In genomic region chr6:4021133-4021861, GRCh38 we compare ENCODE assay signal across 1 cellular context.
A peak's percentile ranks its signal among the peaks of the same experiment; 100 is the strongest.
TF ChIP-seq lines count a peak whose summit lies in the region.

No MANE protein-coding gene starts in this region.

TF ChIP-seq in HepG2, 621 proteins besides CTCF, POLR2A, EP300 and RAD21 (continued from another document and continues in another):
- TF ChIP-seq, protein P1, sequence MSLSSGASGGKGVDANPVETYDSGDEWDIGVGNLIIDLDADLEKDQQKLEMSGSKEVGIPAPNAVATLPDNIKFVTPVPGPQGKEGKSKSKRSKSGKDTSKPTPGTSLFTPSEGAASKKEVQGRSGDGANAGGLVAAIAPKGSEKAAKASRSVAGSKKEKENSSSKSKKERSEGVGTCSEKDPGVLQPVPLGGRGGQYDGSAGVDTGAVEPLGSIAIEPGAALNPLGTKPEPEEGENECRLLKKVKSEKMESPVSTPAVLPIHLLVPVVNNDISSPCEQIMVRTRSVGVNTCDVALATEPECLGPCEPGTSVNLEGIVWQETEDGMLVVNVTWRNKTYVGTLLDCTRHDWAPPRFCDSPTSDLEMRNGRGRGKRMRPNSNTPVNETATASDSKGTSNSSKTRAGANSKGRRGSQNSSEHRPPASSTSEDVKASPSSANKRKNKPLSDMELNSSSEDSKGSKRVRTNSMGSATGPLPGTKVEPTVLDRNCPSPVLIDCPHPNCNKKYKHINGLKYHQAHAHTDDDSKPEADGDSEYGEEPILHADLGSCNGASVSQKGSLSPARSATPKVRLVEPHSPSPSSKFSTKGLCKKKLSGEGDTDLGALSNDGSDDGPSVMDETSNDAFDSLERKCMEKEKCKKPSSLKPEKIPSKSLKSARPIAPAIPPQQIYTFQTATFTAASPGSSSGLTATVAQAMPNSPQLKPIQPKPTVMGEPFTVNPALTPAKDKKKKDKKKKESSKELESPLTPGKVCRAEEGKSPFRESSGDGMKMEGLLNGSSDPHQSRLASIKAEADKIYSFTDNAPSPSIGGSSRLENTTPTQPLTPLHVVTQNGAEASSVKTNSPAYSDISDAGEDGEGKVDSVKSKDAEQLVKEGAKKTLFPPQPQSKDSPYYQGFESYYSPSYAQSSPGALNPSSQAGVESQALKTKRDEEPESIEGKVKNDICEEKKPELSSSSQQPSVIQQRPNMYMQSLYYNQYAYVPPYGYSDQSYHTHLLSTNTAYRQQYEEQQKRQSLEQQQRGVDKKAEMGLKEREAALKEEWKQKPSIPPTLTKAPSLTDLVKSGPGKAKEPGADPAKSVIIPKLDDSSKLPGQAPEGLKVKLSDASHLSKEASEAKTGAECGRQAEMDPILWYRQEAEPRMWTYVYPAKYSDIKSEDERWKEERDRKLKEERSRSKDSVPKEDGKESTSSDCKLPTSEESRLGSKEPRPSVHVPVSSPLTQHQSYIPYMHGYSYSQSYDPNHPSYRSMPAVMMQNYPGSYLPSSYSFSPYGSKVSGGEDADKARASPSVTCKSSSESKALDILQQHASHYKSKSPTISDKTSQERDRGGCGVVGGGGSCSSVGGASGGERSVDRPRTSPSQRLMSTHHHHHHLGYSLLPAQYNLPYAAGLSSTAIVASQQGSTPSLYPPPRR (CRISPR knock-in tag; IDR thresholded peaks at IDR 0.05; ENCODE audit: borderline replicate concordance), result peak; percentile 53; the same call in 1 of the 2 replicates
- TF ChIP-seq, protein P2, sequence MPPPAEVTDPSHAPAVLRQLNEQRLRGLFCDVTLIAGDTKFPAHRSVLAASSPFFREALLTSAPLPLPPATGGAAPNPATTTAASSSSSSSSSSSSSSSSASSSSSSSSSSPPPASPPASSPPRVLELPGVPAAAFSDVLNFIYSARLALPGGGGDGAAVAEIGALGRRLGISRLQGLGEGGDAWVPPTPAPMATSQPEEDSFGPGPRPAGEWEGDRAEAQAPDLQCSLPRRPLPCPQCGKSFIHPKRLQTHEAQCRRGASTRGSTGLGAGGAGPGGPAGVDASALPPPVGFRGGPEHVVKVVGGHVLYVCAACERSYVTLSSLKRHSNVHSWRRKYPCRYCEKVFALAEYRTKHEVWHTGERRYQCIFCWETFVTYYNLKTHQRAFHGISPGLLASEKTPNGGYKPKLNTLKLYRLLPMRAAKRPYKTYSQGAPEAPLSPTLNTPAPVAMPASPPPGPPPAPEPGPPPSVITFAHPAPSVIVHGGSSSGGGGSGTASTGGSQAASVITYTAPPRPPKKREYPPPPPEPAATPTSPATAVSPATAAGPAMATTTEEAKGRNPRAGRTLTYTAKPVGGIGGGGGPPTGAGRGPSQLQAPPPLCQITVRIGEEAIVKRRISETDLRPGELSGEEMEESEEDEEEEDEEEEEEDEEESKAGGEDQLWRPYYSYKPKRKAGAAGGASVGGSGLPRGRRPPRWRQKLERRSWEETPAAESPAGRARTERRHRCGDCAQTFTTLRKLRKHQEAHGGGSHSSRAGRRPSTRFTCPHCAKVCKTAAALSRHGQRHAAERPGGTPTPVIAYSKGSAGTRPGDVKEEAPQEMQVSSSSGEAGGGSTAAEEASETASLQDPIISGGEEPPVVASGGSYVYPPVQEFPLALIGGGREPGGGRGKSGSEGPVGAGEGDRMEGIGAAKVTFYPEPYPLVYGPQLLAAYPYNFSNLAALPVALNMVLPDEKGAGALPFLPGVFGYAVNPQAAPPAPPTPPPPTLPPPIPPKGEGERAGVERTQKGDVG (CRISPR knock-in tag; IDR thresholded peaks at IDR 0.05; ENCODE audit: borderline replicate concordance), result no peak
- TF ChIP-seq ZNF143 (CRISPR knock-in tag; IDR thresholded peaks at IDR 0.05) (peak; percentile 47), MED1 (CRISPR knock-in tag; IDR thresholded peaks at IDR 0.05) (peak; percentile 82), PTBP1 (IDR thresholded peaks at IDR 0.05; ENCODE audit: low read depth, low read length, poor library complexity, severe bottlenecking) (peak; percentile 63), GTF3A (CRISPR knock-in tag; conservative IDR thresholded peaks at IDR 0.05) (no peak), FIP1L1 (IDR thresholded peaks at IDR 0.05; ENCODE audit: borderline replicate concordance, insufficient read depth, low read depth, low read length) (0 out of 2 replicates have a peak, but pooled peaks have one; percentile 61), TGIF2 (CRISPR knock-in tag; IDR thresholded peaks at IDR 0.05) (peak; percentile 85), POGZ (CRISPR knock-in tag; IDR thresholded peaks at IDR 0.05) (peak; percentile 87), FOXM1 (CRISPR knock-in tag; IDR thresholded peaks at IDR 0.05) (0 out of 2 replicates have a peak, but pooled peaks have one; percentile 24), ZNF414 (CRISPR knock-in tag; IDR thresholded peaks at IDR 0.05) (peak; percentile 54; the same call in 1 of the 2 replicates), ZNF607 (CRISPR knock-in tag; IDR thresholded peaks at IDR 0.05; ENCODE audit: borderline replicate concordance) (peak; percentile 80; the same call in 1 of the 2 replicates), BORCS8-MEF2B (CRISPR knock-in tag; IDR thresholded peaks at IDR 0.05) (peak; percentile 95), TBL1XR1 (IDR thresholded peaks at IDR 0.05; ENCODE audit: borderline replicate concordance, low read length, partially characterized antibody) (peak; percentile 38), ZBTB2 (CRISPR knock-in tag; IDR thresholded peaks at IDR 0.05; ENCODE audit: low read depth) (peak; percentile 90), MYC (CRISPR knock-in tag; IDR thresholded peaks at IDR 0.05; ENCODE audit: borderline replicate concordance) (peak; percentile 77; the same call in 1 of the 2 replicates), TSC22D2 (CRISPR knock-in tag; IDR thresholded peaks at IDR 0.05; ENCODE audit: borderline replicate concordance) (no peak), ZFY (CRISPR knock-in tag; IDR thresholded peaks at IDR 0.05) (peak; percentile 96), NR3C1 (CRISPR knock-in tag; IDR thresholded peaks at IDR 0.05) (no peak), ZNF468 (CRISPR knock-in tag; IDR thresholded peaks at IDR 0.05) (no peak; the same call in none of the 2 replicates), ZNF629 (CRISPR knock-in tag; conservative IDR thresholded peaks at IDR 0.05) (0 out of 2 replicates have a peak, but pooled peaks have one; percentile 45), ZBTB43 (CRISPR knock-in tag; conservative IDR thresholded peaks at IDR 0.05) (0 out of 2 replicates have a peak, but pooled peaks have one; percentile 61), ZNF326 (CRISPR knock-in tag; IDR thresholded peaks at IDR 0.05; ENCODE audit: borderline replicate concordance) (no peak), ZNF552 (CRISPR knock-in tag; IDR thresholded peaks at IDR 0.05; ENCODE audit: borderline replicate concordance) (no peak), SCMH1 (CRISPR knock-in tag; IDR thresholded peaks at IDR 0.05; ENCODE audit: borderline replicate concordance) (no peak), ZNF235 (CRISPR knock-in tag; IDR thresholded peaks at IDR 0.05; ENCODE audit: borderline replicate concordance) (peak; percentile 90; the same call in 1 of the 2 replicates), DDIT3 (CRISPR knock-in tag; IDR thresholded peaks at IDR 0.05) (no peak; the same call in 1 of the 2 replicates), MXD3 (CRISPR knock-in tag; IDR thresholded peaks at IDR 0.05) (peak; percentile 49), FOXK2 (IDR thresholded peaks at IDR 0.05) (no peak), RFXAP (CRISPR knock-in tag; IDR thresholded peaks at IDR 0.05; ENCODE audit: borderline replicate concordance) (0 out of 2 replicates have a peak, but pooled peaks have one; percentile 63), MEIS1 (CRISPR knock-in tag; IDR thresholded peaks at IDR 0.05; ENCODE audit: borderline replicate concordance) (peak; percentile 62; the same call in 1 of the 2 replicates)
- TF ChIP-seq, protein P3, sequence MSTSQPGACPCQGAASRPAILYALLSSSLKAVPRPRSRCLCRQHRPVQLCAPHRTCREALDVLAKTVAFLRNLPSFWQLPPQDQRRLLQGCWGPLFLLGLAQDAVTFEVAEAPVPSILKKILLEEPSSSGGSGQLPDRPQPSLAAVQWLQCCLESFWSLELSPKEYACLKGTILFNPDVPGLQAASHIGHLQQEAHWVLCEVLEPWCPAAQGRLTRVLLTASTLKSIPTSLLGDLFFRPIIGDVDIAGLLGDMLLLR (CRISPR knock-in tag; IDR thresholded peaks at IDR 0.05), result peak; percentile 28; the same call in 1 of the 2 replicates
- TF ChIP-seq, protein P4, sequence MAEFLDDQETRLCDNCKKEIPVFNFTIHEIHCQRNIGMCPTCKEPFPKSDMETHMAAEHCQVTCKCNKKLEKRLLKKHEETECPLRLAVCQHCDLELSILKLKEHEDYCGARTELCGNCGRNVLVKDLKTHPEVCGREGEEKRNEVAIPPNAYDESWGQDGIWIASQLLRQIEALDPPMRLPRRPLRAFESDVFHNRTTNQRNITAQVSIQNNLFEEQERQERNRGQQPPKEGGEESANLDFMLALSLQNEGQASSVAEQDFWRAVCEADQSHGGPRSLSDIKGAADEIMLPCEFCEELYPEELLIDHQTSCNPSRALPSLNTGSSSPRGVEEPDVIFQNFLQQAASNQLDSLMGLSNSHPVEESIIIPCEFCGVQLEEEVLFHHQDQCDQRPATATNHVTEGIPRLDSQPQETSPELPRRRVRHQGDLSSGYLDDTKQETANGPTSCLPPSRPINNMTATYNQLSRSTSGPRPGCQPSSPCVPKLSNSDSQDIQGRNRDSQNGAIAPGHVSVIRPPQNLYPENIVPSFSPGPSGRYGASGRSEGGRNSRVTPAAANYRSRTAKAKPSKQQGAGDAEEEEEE (CRISPR knock-in tag; IDR thresholded peaks at IDR 0.05; ENCODE audit: borderline replicate concordance), result 0 out of 2 replicates have a peak, but pooled peaks have one; percentile 44
- TF ChIP-seq, protein P5, sequence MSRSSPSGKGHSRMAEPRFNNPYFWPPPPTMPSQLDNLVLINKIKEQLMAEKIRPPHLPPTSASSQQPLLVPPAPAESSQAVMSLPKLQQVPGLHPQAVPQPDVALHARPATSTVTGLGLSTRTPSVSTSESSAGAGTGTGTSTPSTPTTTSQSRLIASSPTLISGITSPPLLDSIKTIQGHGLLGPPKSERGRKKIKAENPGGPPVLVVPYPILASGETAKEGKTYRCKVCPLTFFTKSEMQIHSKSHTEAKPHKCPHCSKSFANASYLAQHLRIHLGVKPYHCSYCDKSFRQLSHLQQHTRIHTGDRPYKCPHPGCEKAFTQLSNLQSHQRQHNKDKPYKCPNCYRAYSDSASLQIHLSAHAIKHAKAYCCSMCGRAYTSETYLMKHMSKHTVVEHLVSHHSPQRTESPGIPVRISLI (CRISPR knock-in tag; IDR thresholded peaks at IDR 0.05; ENCODE audit: borderline replicate concordance), result peak; percentile 33; the same call in 1 of the 2 replicates
- TF ChIP-seq, protein P6, sequence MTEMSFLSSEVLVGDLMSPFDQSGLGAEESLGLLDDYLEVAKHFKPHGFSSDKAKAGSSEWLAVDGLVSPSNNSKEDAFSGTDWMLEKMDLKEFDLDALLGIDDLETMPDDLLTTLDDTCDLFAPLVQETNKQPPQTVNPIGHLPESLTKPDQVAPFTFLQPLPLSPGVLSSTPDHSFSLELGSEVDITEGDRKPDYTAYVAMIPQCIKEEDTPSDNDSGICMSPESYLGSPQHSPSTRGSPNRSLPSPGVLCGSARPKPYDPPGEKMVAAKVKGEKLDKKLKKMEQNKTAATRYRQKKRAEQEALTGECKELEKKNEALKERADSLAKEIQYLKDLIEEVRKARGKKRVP (CRISPR knock-in tag; IDR thresholded peaks at IDR 0.05), result peak in 1 of 2 experiments; percentile 82; a peak in 2 of 4 replicates
- TF ChIP-seq, protein P7, sequence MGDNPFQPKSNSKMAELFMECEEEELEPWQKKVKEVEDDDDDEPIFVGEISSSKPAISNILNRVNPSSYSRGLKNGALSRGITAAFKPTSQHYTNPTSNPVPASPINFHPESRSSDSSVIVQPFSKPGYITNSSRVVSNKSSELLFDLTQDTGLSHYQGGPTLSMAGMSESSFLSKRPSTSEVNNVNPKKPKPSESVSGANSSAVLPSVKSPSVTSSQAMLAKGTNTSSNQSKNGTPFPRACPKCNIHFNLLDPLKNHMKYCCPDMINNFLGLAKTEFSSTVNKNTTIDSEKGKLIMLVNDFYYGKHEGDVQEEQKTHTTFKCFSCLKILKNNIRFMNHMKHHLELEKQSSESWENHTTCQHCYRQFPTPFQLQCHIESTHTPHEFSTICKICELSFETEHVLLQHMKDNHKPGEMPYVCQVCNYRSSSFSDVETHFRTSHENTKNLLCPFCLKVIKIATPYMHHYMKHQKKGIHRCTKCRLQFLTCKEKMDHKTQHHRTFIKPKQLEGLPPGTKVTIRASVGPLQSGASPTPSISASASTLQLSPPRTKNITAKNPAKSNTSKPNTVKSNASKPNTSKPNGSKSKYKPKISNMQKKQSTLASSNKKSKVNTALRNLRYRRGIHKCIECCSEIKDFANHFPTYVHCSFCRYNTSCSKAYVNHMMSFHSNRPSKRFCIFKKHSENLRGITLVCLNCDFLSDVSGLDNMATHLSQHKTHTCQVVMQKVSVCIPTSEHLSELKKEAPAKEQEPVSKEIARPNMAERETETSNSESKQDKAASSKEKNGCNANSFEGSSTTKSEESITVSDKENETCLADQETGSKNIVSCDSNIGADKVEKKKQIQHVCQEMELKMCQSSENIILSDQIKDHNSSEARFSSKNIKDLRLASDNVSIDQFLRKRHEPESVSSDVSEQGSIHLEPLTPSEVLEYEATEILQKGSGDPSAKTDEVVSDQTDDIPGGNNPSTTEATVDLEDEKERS (CRISPR knock-in tag; IDR thresholded peaks at IDR 0.05), result peak; percentile 83; the same call in 1 of the 2 replicates
